Comparison of ENCODE assay signal across 26 cellular contexts in the genomic region with DNA sequence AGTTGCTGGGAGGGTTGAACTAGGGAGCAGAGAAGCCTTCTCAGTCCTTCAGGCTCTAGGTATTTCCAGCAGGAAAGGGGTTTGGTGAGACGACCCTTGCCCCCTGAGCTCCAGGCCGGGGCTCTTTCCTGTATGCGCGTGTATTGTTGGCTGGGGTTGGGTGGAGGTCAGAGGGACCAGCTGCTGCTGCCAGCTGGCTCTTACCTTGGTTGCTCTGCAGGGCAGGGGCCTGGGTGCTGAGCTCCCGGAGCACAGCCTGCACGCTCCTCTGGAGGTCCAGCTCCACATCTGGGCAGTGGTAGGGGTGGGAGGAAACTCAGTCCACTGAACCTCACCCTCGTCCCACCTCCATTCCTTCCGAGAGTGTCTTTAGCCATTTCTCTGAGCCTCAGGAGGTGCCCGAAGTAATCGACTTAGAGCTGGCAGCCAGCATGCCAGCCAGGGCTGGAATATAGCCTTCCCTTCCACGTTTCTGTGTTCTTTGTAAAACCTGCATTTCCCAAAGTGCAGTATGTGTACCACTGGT. TPM values are rescaled to one million over a fixed set of nuclear protein-coding genes. Genes with fewer than 3 reads are reported as not detected.
"Had no signal": no experiment of that assay in that cellular context is flagged by ENCODE, and none has a peak within 500 bp of the region (broad histone marks: within the 10 kb centered on the region; RNA-seq: fewer than 3 reads in every experiment).

No MANE protein-coding gene starts in this region.

- H3K27me3 ChIP-seq: body of pancreas, cardiac muscle cell, hepatocyte, upper lobe of left lung had no signal

- H3K4me3 Mint-ChIP-seq: activated CD4-positive, alpha-beta T cell treated with anti-CD3 and anti-CD28 coated beads for 36 hours; activated naive CD4-positive, alpha-beta T cell treated with anti-CD3 and anti-CD28 coated beads, Interleukin-2, amount 10 ng/mL, durations not matched to agents 7 days and 5 days; dendritic cell treated with granulocyte-macrophage colony-stimulating factor and Interleukin-4, amounts not matched to agents 40 ng/mL and 50 ng/mL, for 4 days; immature natural killer cell had no signal

- H3K4me1 ChIP-seq: lower lobe of right lung, upper lobe of left lung had no signal

- ATAC-seq: activated CD4-positive, alpha-beta T cell treated with anti-CD3 and anti-CD28 coated beads for 36 hours; body of pancreas had no signal

- H3K4me1 Mint-ChIP-seq: activated CD4-positive, alpha-beta T cell treated with anti-CD3 and anti-CD28 coated beads for 36 hours; immature natural killer cell had no signal

- H3K9me3 ChIP-seq: body of pancreas, lower lobe of right lung, thoracic aorta, upper lobe of left lung had no signal

- DNase-seq: activated CD4-positive, alpha-beta T cell treated with anti-CD3 and anti-CD28 coated beads for 36 hours; activated CD4-positive, alpha-beta T cell treated with anti-CD3 and anti-CD28 coated beads, Interleukin-2, amount 50 U/mL, for 4 hours; activated effector memory CD4-positive, alpha-beta T cell treated with anti-CD3 and anti-CD28 coated beads, Interleukin-2, amount 50 U/mL, for 16 hours; activated naive CD4-positive, alpha-beta T cell treated with anti-CD3 and anti-CD28 coated beads, Interleukin-2, amount 10 ng/mL, durations not matched to agents 7 days and 5 days; activated T-cell treated with anti-CD3 and anti-CD28 coated beads for 4 hours; body of pancreas; effector CD8-positive, alpha-beta T cell; glutamatergic neuron; immature natural killer cell; lower lobe of right lung; mesendoderm; naive B cell; occipital lobe; stimulated activated CD4-positive, alpha-beta T cell treated with anti-CD3 and anti-CD28 coated beads, Interleukin-4, amount 100 ng/mL, for 24 hours; stimulated activated naive CD4-positive, alpha-beta T cell treated with Interleukin-2 at 50 U/mL for 16 hours; T-helper 9 cell; upper lobe of left lung had no signal

- H3K36me3 ChIP-seq: cardiac muscle cell, lower lobe of right lung, thoracic aorta, upper lobe of left lung had no signal

- H3K27ac ChIP-seq: body of pancreas, cardiac muscle cell, hepatocyte, lower lobe of right lung, thoracic aorta, upper lobe of left lung had no signal

- H3K27ac Mint-ChIP-seq: activated CD4-positive, alpha-beta T cell treated with anti-CD3 and anti-CD28 coated beads for 36 hours; activated naive CD4-positive, alpha-beta T cell treated with anti-CD3 and anti-CD28 coated beads, Interleukin-2, amount 10 ng/mL, durations not matched to agents 7 days and 5 days; dendritic cell treated with granulocyte-macrophage colony-stimulating factor and Interleukin-4, amounts not matched to agents 40 ng/mL and 50 ng/mL, for 4 days; immature natural killer cell had no signal

- H3K9me3 Mint-ChIP-seq: activated naive CD4-positive, alpha-beta T cell treated with anti-CD3 and anti-CD28 coated beads, Interleukin-2, amount 10 ng/mL, durations not matched to agents 7 days and 5 days; dendritic cell treated with granulocyte-macrophage colony-stimulating factor and Interleukin-4, amounts not matched to agents 40 ng/mL and 50 ng/mL, for 4 days; immature natural killer cell had no signal

- H3K27me3 Mint-ChIP-seq: activated CD4-positive, alpha-beta T cell treated with anti-CD3 and anti-CD28 coated beads for 36 hours; activated naive CD4-positive, alpha-beta T cell treated with anti-CD3 and anti-CD28 coated beads, Interleukin-2, amount 10 ng/mL, durations not matched to agents 7 days and 5 days; dendritic cell treated with granulocyte-macrophage colony-stimulating factor and Interleukin-4, amounts not matched to agents 40 ng/mL and 50 ng/mL, for 4 days had no signal

- H3K4me3 ChIP-seq: body of pancreas, cardiac muscle cell, hepatocyte, lower lobe of right lung, thoracic aorta, upper lobe of left lung had no signal

RNA-seq across cellular contexts. Expression of gene PIK3R6, which starts 28.0 kb away (rescaled TPM):
- total RNA-seq: cardiac muscle cell, kidney epithelial cell, renal cortical epithelial cell had no signal
- polyA plus RNA-seq: neural cell had no signal

RNA-seq across cellular contexts. Expression of gene MFSD6L, which starts 40.3 kb away (rescaled TPM):
- total RNA-seq: activated CD8-positive, alpha-beta memory T cell treated with anti-CD3 and anti-CD28 coated beads for 36 hours; cardiac muscle cell; frontal cortex; renal cortical epithelial cell had no signal
- polyA plus RNA-seq: cardiac muscle cell, immature natural killer cell, neural cell had no signal
